ENCODE assay signal across 1 cellular context in the genomic region with DNA sequence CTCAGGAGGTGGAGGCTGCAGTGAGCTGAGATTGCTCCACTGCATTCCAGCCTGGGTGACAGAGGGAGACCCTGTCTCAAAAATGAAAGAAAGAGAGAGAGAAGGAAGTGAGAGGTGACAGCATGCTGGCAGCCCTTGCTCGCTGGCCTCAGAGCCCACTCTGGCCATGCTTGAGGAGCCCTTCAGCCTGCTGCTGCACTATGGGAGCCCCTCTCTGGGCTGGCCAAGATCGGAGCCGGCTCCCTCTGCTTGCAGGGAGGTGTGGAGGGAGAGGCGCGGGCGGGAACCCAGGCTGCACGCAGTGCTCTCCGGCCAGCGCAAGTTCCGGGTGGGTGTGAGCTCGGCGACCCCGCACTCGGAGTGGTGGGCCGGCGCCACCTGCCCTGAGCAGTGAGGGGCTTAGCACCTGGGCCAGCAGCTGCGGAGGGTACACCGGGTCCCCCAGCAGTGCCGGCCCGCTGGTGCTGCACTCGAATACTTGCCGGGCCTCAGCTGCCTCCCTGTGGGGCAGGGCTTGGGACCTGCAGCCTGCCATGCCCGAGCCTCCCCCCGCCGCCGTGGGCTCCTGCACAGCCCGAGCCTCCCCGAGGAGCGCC.
TF ChIP-seq lines count a peak whose summit lies in the region.

No MANE protein-coding gene starts in this region.

TF ChIP-seq in HEK293, 187 proteins besides CTCF, POLR2A, EP300 and RAD21 (continued from another document):
- peak; percentile 84; the same call in 1 of the 2 replicates for TF ChIP-seq ZNF169 (tag by site-specific recombination; IDR thresholded peaks at IDR 0.05)
- TF ChIP-seq ZNF610 (tag by site-specific recombination; IDR thresholded peaks at IDR 0.05; ENCODE audit: borderline replicate concordance) = peak; percentile 87
- TF ChIP-seq ZBTB8A (tag by site-specific recombination; IDR thresholded peaks at IDR 0.05) = peak; percentile 39; the same call in 1 of the 2 replicates
- TF ChIP-seq ZNF112 (tag by site-specific recombination; IDR thresholded peaks at IDR 0.05) = 0 out of 2 replicates have a peak, but pooled peaks have one; percentile 22
- TF ChIP-seq ZNF211 (tag by site-specific recombination; IDR thresholded peaks at IDR 0.05; ENCODE audit: low read depth) = 0 out of 2 replicates have a peak, but pooled peaks have one; percentile 55
- TF ChIP-seq RBAK (tag by site-specific recombination; IDR thresholded peaks at IDR 0.05) = peak; percentile 92
- peak; percentile 47; the same call in 1 of the 2 replicates for TF ChIP-seq ZNF202 (tag by site-specific recombination; IDR thresholded peaks at IDR 0.05; ENCODE audit: borderline replicate concordance)
